ENCODE assay signal across 10 cellular contexts in genomic region chr22:45006873-45007246, GRCh38. TPM values are rescaled to one million over a fixed set of nuclear protein-coding genes. Genes with fewer than 3 reads are reported as not detected.
DNase-seq lines count a peak whose midpoint lies in the region; FAIRE-seq and TF ChIP-seq lines count a peak whose summit lies in the region.
"Had no signal": no experiment of that assay in that cellular context is flagged by ENCODE, and none has a peak within 500 bp of the region (broad histone marks: within the 10 kb centered on the region; RNA-seq: fewer than 3 reads in every experiment).

No MANE protein-coding gene starts in this region.

- no peaks in the 10 kb centered on the region for H3K79me2 ChIP-seq in mammary epithelial cell (ENCODE audit: insufficient read depth, low read length)

- in situ Hi-C loops in mammary epithelial cell (cut with MboI; ENCODE audit: low sequenced_read_pairs in 2 of 2): no loop called here

- no peak overlapping the region for H3K9ac ChIP-seq in mammary epithelial cell (ENCODE audit: insufficient read depth, low read length)

- peak in 1 of 2 donors; percentile 33 for DNase-seq in breast epithelium (ENCODE audit: low spot score in 2 of 2)
- DNase-seq in mammary epithelial cell: no peak
- DNase-seq in frontal cortex (ENCODE audit: low spot score in 2 of 2): peak; percentile 76 to 77
- peak; percentile 73 for DNase-seq in neural crest cell (ENCODE audit: low read depth, low spot score)
- peak; percentile 89 for DNase-seq in urothelium cell line (ENCODE audit: low spot score)
- no peak for DNase-seq in COLO829 (ENCODE audit: low spot score)
- DNase-seq in activated CD4-positive, alpha-beta T cell treated with anti-CD3 and anti-CD28 coated beads for 4 hours: no peak
- DNase-seq in NCI-H524 treated with DMSO at 0.1 percent for 48 hours (lab: John Stamatoyannopoulos, UW): no peak
- DNase-seq: left colon had no signal

- H3K4me1 Mint-ChIP-seq in neural crest cell: peaks cover 50% of the 10 kb centered on the region

- TF ChIP-seq CTCF in breast epithelium (IDR thresholded peaks at IDR 0.05) (no peak), mammary epithelial cell (conservative IDR thresholded peaks at IDR 0.05 in 1 of 2, IDR thresholded peaks at IDR 0.05 in 1 of 2; ENCODE audit: extremely low read depth in 1 of 2, insufficient read depth in 1 of 2, low read depth in 1 of 2, low read length in 2 of 2) (no peak), neural crest cell (conservative IDR thresholded peaks at IDR 0.05) (no peak)

- FAIRE-seq in frontal cortex (lab: Jason Lieb, UNC) (no peak), urothelium cell line (lab: Jason Lieb, UNC) (no peak)

- H3K4me2 ChIP-seq in mammary epithelial cell (ENCODE audit: insufficient read depth, low read depth, low read length): no peak overlapping the region

- H3K4me3 ChIP-seq in breast epithelium (peak overlapping the region; percentile 42 to 74 (median 62)), mammary epithelial cell (replicated peaks in 1 of 3; ENCODE audit: insufficient read depth in 1 of 3, low read depth in 2 of 3, low read length in 3 of 3) (no peak overlapping the region)

- H3K9me3 Mint-ChIP-seq in neural crest cell: no peaks in the 10 kb centered on the region
- H3K9me3 Mint-ChIP-seq: activated naive CD8-positive, alpha-beta T cell treated with anti-CD3 and anti-CD28 coated beads for 36 hours had no signal

- H3K27me3 Mint-ChIP-seq in neural crest cell (ENCODE audit: low read depth): no peaks in the 10 kb centered on the region

- H3K27me3 ChIP-seq in breast epithelium (peaks cover 3 to 15% of the 10 kb centered on the region in 2 donors), mammary epithelial cell (ENCODE audit: insufficient read depth, low read length) (peaks cover 32% of the 10 kb centered on the region)

- no peak overlapping the region for H2AFZ ChIP-seq in mammary epithelial cell (ENCODE audit: low read depth, low read length)

- peaks cover 11% of the 10 kb centered on the region for H3K36me3 Mint-ChIP-seq in neural crest cell (ENCODE audit: low read depth)
- H3K36me3 Mint-ChIP-seq: activated naive CD8-positive, alpha-beta T cell treated with anti-CD3 and anti-CD28 coated beads for 36 hours had no signal

- BruUV-seq in mammary epithelial cell (replicated peaks; lab: Mats Ljungman, UMichigan): no TSS peak

- peak overlapping the region; percentile 97 for H3K4me3 Mint-ChIP-seq in neural crest cell

- intact Hi-C loops in breast epithelium (cut with DNase I; ENCODE audit: low total_unique reads) (no loop called here), mammary epithelial cell (cut with micrococcal nuclease) (no loop called here)

- dilution Hi-C loops in mammary epithelial cell (cut with HindIII; ENCODE audit: low sequenced_read_pairs): no loop called here

- H3K4me1 ChIP-seq in breast epithelium: peaks cover 0 to 10% of the 10 kb centered on the region in 2 donors
- H3K4me1 ChIP-seq in mammary epithelial cell (ENCODE audit: insufficient read depth, low read length): peaks cover 13% of the 10 kb centered on the region

- H3K36me3 ChIP-seq in breast epithelium (no peaks in the 10 kb centered on the region), mammary epithelial cell (ENCODE audit: insufficient read depth, low read length) (no peaks in the 10 kb centered on the region)

- H3K27ac ChIP-seq in breast epithelium (peak overlapping the region; percentile 73 to 85), mammary epithelial cell (ENCODE audit: insufficient read depth, low read depth, low read length) (no peak overlapping the region)

- peak overlapping the region; percentile 97 for H3K27ac Mint-ChIP-seq in neural crest cell (ENCODE audit: unreplicated experiment)
- H3K27ac Mint-ChIP-seq: activated naive CD8-positive, alpha-beta T cell treated with anti-CD3 and anti-CD28 coated beads for 36 hours had no signal

- H3K9me3 ChIP-seq in breast epithelium (no peaks in the 10 kb centered on the region), mammary epithelial cell (replicated peaks; ENCODE audit: insufficient read depth, low read length) (peaks cover 1% of the 10 kb centered on the region)

- WGBS in mammary epithelial cell (ENCODE audit: low coverage, missing lambda C conversion rate): no CpG with 5 or more reads among the region's 33 CpGs

- CTCF ChIA-PET in mammary epithelial cell (lab: Charles Lee; ENCODE audit: low non-redundant PET): no interaction called here

- H4K20me1 ChIP-seq in mammary epithelial cell (ENCODE audit: insufficient read depth, low read length): no peaks in the 10 kb centered on the region

- no peak for TF ChIP-seq POLR2A in breast epithelium (IDR thresholded peaks at IDR 0.05)

RNA-seq across cellular contexts. Expression of gene PHF21B, which starts 2.9 kb away (rescaled TPM):
- total RNA-seq in breast epithelium: 1 to 10 TPM in 2 of 3 donors, not detected in 1; 3.6 to 4.1 TPM
- under 1 TPM in 1 of 2 donors, not detected in 1; 0.26 TPM for total RNA-seq in mammary epithelial cell
- polyA plus RNA-seq in mammary epithelial cell: not detected
- polyA minus RNA-seq in mammary epithelial cell: not detected
- total RNA-seq in frontal cortex: 8.6 TPM
- 36.5 and 40.4 TPM in 2 replicates for total RNA-seq in neural crest cell

Comparison
In these comparisons a context has a peak if more than half of its experiments do, and no peak if none do; other contexts are left out.
1. H3K4me3 ChIP-seq: peak in breast epithelium (3 of 3); none in mammary epithelial cell (0 of 3).
2. DNase-seq: peak in frontal cortex (2 of 2), neural crest cell (single experiment) and urothelium cell line (single experiment); none in mammary epithelial cell (single experiment), COLO829 (single experiment), activated CD4-positive, alpha-beta T cell treated with anti-CD3 and anti-CD28 coated beads for 4 hours (0 of 2) and NCI-H524 treated with DMSO at 0.1 percent for 48 hours (single experiment).